In the genomic region with DNA sequence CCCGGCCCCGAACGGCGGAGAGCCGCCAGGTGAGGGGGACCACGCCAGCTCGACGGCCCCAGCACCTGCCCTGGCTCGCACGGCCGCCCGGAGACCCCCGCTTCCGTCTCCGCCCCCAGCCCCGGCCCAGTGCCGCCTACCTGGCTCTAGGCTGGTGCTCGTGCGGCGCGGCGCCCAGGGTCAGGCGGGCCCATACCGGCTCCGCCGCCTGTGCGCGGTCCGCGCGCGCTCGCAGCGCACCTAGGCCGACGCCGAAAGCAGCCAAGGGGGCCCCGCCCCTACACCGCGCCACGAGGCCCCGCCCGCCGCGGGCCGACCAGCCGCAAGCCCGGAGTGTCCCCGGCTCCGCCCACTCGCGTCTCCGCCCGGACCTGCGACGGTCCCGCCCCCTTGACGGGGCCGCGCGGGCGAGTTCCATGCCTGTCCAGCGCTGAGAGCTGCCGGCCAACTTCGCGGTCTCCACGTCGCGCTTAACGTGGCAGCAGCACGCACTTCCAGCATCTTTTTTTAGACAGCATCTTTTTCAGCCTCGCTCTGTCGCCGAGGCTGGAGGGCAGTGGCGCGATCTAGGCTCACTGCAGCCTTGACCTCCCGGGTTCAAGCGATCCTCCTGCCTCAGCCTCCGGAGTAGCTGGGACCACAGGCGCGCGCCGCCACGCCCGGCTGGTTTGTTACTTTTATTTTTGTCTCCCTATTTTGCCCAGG, we compare ENCODE assay signal across 1 cellular context.
TF ChIP-seq lines count a peak whose summit lies in the region.

A gene with protein sequence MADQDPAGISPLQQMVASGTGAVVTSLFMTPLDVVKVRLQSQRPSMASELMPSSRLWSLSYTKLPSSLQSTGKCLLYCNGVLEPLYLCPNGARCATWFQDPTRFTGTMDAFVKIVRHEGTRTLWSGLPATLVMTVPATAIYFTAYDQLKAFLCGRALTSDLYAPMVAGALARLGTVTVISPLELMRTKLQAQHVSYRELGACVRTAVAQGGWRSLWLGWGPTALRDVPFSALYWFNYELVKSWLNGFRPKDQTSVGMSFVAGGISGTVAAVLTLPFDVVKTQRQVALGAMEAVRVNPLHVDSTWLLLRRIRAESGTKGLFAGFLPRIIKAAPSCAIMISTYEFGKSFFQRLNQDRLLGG (minus strand): TSS at position 253 of the 705 bp plus-strand sequence. CDS start 1,261 bp downstream, outside the sequence.

TF ChIP-seq in GM23338, 12 proteins besides CTCF, POLR2A, EP300 and RAD21 (continued from another document):
- TF ChIP-seq, protein P1, sequence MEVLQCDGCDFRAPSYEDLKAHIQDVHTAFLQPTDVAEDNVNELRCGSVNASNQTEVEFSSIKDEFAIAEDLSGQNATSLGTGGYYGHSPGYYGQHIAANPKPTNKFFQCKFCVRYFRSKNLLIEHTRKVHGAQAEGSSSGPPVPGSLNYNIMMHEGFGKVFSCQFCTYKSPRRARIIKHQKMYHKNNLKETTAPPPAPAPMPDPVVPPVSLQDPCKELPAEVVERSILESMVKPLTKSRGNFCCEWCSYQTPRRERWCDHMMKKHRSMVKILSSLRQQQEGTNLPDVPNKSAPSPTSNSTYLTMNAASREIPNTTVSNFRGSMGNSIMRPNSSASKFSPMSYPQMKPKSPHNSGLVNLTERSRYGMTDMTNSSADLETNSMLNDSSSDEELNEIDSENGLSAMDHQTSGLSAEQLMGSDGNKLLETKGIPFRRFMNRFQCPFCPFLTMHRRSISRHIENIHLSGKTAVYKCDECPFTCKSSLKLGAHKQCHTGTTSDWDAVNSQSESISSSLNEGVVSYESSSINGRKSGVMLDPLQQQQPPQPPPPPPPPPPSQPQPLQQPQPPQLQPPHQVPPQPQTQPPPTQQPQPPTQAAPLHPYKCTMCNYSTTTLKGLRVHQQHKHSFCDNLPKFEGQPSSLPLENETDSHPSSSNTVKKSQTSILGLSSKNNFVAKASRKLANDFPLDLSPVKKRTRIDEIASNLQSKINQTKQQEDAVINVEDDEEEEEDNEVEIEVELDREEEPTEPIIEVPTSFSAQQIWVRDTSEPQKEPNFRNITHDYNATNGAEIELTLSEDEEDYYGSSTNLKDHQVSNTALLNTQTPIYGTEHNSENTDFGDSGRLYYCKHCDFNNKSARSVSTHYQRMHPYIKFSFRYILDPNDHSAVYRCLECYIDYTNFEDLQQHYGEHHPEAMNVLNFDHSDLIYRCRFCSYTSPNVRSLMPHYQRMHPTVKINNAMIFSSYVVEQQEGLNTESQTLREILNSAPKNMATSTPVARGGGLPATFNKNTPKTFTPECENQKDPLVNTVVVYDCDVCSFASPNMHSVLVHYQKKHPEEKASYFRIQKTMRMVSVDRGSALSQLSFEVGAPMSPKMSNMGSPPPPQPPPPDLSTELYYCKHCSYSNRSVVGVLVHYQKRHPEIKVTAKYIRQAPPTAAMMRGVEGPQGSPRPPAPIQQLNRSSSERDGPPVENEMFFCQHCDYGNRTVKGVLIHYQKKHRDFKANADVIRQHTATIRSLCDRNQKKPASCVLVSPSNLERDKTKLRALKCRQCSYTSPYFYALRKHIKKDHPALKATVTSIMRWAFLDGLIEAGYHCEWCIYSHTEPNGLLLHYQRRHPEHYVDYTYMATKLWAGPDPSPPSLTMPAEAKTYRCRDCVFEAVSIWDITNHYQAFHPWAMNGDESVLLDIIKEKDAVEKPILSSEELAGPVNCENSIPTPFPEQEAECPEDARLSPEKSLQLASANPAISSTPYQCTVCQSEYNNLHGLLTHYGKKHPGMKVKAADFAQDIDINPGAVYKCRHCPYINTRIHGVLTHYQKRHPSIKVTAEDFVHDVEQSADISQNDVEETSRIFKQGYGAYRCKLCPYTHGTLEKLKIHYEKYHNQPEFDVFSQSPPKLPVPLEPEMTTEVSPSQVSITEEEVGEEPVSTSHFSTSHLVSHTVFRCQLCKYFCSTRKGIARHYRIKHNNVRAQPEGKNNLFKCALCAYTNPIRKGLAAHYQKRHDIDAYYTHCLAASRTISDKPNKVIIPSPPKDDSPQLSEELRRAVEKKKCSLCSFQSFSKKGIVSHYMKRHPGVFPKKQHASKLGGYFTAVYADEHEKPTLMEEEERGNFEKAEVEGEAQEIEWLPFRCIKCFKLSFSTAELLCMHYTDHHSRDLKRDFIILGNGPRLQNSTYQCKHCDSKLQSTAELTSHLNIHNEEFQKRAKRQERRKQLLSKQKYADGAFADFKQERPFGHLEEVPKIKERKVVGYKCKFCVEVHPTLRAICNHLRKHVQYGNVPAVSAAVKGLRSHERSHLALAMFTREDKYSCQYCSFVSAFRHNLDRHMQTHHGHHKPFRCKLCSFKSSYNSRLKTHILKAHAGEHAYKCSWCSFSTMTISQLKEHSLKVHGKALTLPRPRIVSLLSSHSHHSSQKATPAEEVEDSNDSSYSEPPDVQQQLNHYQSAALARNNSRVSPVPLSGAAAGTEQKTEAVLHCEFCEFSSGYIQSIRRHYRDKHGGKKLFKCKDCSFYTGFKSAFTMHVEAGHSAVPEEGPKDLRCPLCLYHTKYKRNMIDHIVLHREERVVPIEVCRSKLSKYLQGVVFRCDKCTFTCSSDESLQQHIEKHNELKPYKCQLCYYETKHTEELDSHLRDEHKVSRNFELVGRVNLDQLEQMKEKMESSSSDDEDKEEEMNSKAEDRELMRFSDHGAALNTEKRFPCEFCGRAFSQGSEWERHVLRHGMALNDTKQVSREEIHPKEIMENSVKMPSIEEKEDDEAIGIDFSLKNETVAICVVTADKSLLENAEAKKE (CRISPR knock-in tag; IDR thresholded peaks at IDR 0.05): no peak
- TF ChIP-seq JUNB (IDR thresholded peaks at IDR 0.05; ENCODE audit: unreplicated experiment) (no peak), EZH2phosphoT487 (IDR thresholded peaks at IDR 0.05; ENCODE audit: unreplicated experiment) (no peak), ZNF114 (CRISPR knock-in tag; IDR thresholded peaks at IDR 0.05) (no peak), ZNF331 (CRISPR knock-in tag; IDR thresholded peaks at IDR 0.05; ENCODE audit: low read depth) (no peak), CREB1 (CRISPR knock-in tag; IDR thresholded peaks at IDR 0.05; ENCODE audit: low read depth) (peak; percentile 63; the same call in 1 of the 2 replicates), NANOG (IDR thresholded peaks at IDR 0.05; ENCODE audit: borderline replicate concordance) (no peak), STAT1 (IDR thresholded peaks at IDR 0.05; ENCODE audit: unreplicated experiment) (no peak), EZH2 (IDR thresholded peaks at IDR 0.05; ENCODE audit: low read depth, unreplicated experiment) (no peak)
- TF ChIP-seq, protein P2, sequence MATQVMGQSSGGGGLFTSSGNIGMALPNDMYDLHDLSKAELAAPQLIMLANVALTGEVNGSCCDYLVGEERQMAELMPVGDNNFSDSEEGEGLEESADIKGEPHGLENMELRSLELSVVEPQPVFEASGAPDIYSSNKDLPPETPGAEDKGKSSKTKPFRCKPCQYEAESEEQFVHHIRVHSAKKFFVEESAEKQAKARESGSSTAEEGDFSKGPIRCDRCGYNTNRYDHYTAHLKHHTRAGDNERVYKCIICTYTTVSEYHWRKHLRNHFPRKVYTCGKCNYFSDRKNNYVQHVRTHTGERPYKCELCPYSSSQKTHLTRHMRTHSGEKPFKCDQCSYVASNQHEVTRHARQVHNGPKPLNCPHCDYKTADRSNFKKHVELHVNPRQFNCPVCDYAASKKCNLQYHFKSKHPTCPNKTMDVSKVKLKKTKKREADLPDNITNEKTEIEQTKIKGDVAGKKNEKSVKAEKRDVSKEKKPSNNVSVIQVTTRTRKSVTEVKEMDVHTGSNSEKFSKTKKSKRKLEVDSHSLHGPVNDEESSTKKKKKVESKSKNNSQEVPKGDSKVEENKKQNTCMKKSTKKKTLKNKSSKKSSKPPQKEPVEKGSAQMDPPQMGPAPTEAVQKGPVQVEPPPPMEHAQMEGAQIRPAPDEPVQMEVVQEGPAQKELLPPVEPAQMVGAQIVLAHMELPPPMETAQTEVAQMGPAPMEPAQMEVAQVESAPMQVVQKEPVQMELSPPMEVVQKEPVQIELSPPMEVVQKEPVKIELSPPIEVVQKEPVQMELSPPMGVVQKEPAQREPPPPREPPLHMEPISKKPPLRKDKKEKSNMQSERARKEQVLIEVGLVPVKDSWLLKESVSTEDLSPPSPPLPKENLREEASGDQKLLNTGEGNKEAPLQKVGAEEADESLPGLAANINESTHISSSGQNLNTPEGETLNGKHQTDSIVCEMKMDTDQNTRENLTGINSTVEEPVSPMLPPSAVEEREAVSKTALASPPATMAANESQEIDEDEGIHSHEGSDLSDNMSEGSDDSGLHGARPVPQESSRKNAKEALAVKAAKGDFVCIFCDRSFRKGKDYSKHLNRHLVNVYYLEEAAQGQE (IDR thresholded peaks at IDR 0.05; ENCODE audit: unreplicated experiment): no peak
- TF ChIP-seq, protein P3, sequence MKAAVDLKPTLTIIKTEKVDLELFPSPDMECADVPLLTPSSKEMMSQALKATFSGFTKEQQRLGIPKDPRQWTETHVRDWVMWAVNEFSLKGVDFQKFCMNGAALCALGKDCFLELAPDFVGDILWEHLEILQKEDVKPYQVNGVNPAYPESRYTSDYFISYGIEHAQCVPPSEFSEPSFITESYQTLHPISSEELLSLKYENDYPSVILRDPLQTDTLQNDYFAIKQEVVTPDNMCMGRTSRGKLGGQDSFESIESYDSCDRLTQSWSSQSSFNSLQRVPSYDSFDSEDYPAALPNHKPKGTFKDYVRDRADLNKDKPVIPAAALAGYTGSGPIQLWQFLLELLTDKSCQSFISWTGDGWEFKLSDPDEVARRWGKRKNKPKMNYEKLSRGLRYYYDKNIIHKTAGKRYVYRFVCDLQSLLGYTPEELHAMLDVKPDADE (IDR thresholded peaks at IDR 0.05): no peak
TF ChIP-seq in GM23338: peak in this region for 2.
